ENCODE assay signal across 1 cellular context in the genomic region with DNA sequence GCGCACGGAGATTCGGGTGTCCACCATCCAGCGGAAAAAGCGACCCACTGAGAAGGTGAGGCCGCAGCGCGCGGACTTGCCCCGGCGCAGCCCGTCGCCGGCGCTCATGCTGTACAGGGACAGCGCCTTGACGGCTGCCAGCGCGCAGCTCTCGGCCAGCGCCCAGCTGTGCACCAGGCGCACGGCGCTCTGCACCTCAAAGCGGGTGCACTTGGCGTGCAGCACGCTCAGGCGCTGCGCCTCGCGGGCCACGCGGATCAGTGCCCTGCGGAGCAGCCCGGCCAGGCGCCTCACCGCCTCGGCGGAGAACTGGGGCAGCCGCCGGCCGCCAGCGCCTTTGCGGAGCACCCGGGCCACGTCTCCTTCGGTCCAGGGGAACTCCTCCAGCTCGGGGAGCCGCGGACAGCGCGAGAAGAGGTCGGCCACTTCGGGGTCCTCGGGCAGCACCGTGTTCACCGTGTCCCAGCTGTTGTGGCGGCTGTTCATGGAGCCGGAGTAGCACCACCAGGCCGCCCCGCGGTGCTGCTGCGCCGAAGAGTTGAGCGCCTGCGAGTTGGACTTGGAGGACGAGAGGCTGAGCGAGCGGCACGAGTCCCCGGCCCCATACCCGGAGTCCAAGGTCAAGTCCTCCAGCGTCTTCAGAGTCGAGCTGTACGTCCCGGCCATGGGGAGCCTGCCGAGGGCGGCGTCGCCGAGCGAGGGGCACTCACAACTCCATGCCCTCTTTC.
TF ChIP-seq lines count a peak whose summit lies in the region.

No MANE protein-coding gene starts in this region.

TF ChIP-seq in HepG2, 621 proteins besides CTCF, POLR2A, EP300 and RAD21 (continued from another document and continues in another):
- TF ChIP-seq CENPT (CRISPR knock-in tag; IDR thresholded peaks at IDR 0.05; ENCODE audit: low read depth) = peak; percentile 59; the same call in 1 of the 2 replicates
- TF ChIP-seq, protein P1, sequence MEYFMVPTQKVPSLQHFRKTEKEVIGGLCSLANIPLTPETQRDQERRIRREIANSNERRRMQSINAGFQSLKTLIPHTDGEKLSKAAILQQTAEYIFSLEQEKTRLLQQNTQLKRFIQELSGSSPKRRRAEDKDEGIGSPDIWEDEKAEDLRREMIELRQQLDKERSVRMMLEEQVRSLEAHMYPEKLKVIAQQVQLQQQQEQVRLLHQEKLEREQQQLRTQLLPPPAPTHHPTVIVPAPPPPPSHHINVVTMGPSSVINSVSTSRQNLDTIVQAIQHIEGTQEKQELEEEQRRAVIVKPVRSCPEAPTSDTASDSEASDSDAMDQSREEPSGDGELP (IDR thresholded peaks at IDR 0.05; ENCODE audit: borderline replicate concordance, low read depth) = peak; percentile 61; the same call in 1 of the 2 replicates
- peak; percentile 83; the same call in 1 of the 2 replicates for TF ChIP-seq IRX3 (CRISPR knock-in tag; IDR thresholded peaks at IDR 0.05; ENCODE audit: borderline replicate concordance, low read depth)
- no peak for TF ChIP-seq MATR3 (CRISPR knock-in tag; IDR thresholded peaks at IDR 0.05)
- no peak; the same call in 1 of the 2 replicates for TF ChIP-seq HOXA3 (CRISPR knock-in tag; IDR thresholded peaks at IDR 0.05)
- TF ChIP-seq ZMYM3 (CRISPR knock-in tag; IDR thresholded peaks at IDR 0.05) = no peak
- no peak for TF ChIP-seq NFATC3 (CRISPR knock-in tag; IDR thresholded peaks at IDR 0.05)
- no peak for TF ChIP-seq ZNF24 (IDR thresholded peaks at IDR 0.05)
- TF ChIP-seq MEF2D (CRISPR knock-in tag; IDR thresholded peaks at IDR 0.05) = no peak
- peak; percentile 26; the same call in 1 of the 2 replicates for TF ChIP-seq ZNF564 (CRISPR knock-in tag; IDR thresholded peaks at IDR 0.05)
- 0 out of 2 replicates have a peak, but pooled peaks have one; percentile 64 for TF ChIP-seq MTF2 (CRISPR knock-in tag; IDR thresholded peaks at IDR 0.05; ENCODE audit: borderline replicate concordance)
- no peak for TF ChIP-seq AKAP8 (CRISPR knock-in tag; IDR thresholded peaks at IDR 0.05)
- TF ChIP-seq, protein P2, sequence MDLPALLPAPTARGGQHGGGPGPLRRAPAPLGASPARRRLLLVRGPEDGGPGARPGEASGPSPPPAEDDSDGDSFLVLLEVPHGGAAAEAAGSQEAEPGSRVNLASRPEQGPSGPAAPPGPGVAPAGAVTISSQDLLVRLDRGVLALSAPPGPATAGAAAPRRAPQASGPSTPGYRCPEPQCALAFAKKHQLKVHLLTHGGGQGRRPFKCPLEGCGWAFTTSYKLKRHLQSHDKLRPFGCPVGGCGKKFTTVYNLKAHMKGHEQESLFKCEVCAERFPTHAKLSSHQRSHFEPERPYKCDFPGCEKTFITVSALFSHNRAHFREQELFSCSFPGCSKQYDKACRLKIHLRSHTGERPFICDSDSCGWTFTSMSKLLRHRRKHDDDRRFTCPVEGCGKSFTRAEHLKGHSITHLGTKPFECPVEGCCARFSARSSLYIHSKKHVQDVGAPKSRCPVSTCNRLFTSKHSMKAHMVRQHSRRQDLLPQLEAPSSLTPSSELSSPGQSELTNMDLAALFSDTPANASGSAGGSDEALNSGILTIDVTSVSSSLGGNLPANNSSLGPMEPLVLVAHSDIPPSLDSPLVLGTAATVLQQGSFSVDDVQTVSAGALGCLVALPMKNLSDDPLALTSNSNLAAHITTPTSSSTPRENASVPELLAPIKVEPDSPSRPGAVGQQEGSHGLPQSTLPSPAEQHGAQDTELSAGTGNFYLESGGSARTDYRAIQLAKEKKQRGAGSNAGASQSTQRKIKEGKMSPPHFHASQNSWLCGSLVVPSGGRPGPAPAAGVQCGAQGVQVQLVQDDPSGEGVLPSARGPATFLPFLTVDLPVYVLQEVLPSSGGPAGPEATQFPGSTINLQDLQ (CRISPR knock-in tag; IDR thresholded peaks at IDR 0.05) = 0 out of 2 replicates have a peak, but pooled peaks have one; percentile 51
- TF ChIP-seq, protein P3, sequence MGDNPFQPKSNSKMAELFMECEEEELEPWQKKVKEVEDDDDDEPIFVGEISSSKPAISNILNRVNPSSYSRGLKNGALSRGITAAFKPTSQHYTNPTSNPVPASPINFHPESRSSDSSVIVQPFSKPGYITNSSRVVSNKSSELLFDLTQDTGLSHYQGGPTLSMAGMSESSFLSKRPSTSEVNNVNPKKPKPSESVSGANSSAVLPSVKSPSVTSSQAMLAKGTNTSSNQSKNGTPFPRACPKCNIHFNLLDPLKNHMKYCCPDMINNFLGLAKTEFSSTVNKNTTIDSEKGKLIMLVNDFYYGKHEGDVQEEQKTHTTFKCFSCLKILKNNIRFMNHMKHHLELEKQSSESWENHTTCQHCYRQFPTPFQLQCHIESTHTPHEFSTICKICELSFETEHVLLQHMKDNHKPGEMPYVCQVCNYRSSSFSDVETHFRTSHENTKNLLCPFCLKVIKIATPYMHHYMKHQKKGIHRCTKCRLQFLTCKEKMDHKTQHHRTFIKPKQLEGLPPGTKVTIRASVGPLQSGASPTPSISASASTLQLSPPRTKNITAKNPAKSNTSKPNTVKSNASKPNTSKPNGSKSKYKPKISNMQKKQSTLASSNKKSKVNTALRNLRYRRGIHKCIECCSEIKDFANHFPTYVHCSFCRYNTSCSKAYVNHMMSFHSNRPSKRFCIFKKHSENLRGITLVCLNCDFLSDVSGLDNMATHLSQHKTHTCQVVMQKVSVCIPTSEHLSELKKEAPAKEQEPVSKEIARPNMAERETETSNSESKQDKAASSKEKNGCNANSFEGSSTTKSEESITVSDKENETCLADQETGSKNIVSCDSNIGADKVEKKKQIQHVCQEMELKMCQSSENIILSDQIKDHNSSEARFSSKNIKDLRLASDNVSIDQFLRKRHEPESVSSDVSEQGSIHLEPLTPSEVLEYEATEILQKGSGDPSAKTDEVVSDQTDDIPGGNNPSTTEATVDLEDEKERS (CRISPR knock-in tag; IDR thresholded peaks at IDR 0.05) = no peak
- TF ChIP-seq CREM (IDR thresholded peaks at IDR 0.05) = no peak
- TF ChIP-seq CREM (CRISPR knock-in tag; IDR thresholded peaks at IDR 0.05) = no peak
- no peak for TF ChIP-seq ZNF230 (CRISPR knock-in tag; IDR thresholded peaks at IDR 0.05)
- no peak for TF ChIP-seq ZNF225 (CRISPR knock-in tag; IDR thresholded peaks at IDR 0.05)
- TF ChIP-seq, protein P4, sequence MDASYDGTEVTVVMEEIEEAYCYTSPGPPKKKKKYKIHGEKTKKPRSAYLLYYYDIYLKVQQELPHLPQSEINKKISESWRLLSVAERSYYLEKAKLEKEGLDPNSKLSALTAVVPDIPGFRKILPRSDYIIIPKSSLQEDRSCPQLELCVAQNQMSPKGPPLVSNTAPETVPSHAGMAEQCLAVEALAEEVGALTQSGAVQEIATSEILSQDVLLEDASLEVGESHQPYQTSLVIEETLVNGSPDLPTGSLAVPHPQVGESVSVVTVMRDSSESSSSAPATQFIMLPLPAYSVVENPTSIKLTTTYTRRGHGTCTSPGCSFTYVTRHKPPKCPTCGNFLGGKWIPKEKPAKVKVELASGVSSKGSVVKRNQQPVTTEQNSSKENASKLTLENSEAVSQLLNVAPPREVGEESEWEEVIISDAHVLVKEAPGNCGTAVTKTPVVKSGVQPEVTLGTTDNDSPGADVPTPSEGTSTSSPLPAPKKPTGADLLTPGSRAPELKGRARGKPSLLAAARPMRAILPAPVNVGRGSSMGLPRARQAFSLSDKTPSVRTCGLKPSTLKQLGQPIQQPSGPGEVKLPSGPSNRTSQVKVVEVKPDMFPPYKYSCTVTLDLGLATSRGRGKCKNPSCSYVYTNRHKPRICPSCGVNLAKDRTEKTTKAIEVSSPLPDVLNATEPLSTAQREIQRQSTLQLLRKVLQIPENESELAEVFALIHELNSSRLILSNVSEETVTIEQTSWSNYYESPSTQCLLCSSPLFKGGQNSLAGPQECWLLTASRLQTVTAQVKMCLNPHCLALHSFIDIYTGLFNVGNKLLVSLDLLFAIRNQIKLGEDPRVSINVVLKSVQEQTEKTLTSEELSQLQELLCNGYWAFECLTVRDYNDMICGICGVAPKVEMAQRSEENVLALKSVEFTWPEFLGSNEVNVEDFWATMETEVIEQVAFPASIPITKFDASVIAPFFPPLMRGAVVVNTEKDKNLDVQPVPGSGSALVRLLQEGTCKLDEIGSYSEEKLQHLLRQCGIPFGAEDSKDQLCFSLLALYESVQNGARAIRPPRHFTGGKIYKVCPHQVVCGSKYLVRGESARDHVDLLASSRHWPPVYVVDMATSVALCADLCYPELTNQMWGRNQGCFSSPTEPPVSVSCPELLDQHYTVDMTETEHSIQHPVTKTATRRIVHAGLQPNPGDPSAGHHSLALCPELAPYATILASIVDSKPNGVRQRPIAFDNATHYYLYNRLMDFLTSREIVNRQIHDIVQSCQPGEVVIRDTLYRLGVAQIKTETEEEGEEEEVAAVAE (CRISPR knock-in tag; IDR thresholded peaks at IDR 0.05; ENCODE audit: borderline replicate concordance) = no peak
- no peak for TF ChIP-seq TARDBP (CRISPR knock-in tag; IDR thresholded peaks at IDR 0.05)
- TF ChIP-seq BRCA1 (CRISPR knock-in tag; IDR thresholded peaks at IDR 0.05) = no peak
- TF ChIP-seq MBD4 (IDR thresholded peaks at IDR 0.05; ENCODE audit: borderline replicate concordance, low read length) = no peak
- TF ChIP-seq, protein P5, sequence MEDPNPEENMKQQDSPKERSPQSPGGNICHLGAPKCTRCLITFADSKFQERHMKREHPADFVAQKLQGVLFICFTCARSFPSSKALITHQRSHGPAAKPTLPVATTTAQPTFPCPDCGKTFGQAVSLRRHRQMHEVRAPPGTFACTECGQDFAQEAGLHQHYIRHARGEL (CRISPR knock-in tag; IDR thresholded peaks at IDR 0.05) = no peak
- TF ChIP-seq KLF12 (CRISPR knock-in tag; IDR thresholded peaks at IDR 0.05; ENCODE audit: borderline replicate concordance) = no peak
- TF ChIP-seq, protein P6, sequence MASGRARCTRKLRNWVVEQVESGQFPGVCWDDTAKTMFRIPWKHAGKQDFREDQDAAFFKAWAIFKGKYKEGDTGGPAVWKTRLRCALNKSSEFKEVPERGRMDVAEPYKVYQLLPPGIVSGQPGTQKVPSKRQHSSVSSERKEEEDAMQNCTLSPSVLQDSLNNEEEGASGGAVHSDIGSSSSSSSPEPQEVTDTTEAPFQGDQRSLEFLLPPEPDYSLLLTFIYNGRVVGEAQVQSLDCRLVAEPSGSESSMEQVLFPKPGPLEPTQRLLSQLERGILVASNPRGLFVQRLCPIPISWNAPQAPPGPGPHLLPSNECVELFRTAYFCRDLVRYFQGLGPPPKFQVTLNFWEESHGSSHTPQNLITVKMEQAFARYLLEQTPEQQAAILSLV (CRISPR knock-in tag; IDR thresholded peaks at IDR 0.05; ENCODE audit: borderline replicate concordance) = no peak
- TF ChIP-seq, protein P7, sequence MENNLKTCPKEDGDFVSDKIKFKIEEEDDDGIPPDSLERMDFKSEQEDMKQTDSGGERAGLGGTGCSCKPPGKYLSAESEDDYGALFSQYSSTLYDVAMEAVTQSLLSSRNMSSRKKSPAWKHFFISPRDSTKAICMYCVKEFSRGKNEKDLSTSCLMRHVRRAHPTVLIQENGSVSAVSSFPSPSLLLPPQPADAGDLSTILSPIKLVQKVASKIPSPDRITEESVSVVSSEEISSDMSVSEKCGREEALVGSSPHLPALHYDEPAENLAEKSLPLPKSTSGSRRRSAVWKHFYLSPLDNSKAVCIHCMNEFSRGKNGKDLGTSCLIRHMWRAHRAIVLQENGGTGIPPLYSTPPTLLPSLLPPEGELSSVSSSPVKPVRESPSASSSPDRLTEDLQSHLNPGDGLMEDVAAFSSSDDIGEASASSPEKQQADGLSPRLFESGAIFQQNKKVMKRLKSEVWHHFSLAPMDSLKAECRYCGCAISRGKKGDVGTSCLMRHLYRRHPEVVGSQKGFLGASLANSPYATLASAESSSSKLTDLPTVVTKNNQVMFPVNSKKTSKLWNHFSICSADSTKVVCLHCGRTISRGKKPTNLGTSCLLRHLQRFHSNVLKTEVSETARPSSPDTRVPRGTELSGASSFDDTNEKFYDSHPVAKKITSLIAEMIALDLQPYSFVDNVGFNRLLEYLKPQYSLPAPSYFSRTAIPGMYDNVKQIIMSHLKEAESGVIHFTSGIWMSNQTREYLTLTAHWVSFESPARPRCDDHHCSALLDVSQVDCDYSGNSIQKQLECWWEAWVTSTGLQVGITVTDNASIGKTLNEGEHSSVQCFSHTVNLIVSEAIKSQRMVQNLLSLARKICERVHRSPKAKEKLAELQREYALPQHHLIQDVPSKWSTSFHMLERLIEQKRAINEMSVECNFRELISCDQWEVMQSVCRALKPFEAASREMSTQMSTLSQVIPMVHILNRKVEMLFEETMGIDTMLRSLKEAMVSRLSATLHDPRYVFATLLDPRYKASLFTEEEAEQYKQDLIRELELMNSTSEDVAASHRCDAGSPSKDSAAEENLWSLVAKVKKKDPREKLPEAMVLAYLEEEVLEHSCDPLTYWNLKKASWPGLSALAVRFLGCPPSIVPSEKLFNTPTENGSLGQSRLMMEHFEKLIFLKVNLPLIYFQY (CRISPR knock-in tag; IDR thresholded peaks at IDR 0.05; ENCODE audit: borderline replicate concordance) = no peak
- no peak for TF ChIP-seq FOXA3 (CRISPR knock-in tag; IDR thresholded peaks at IDR 0.05)
- TF ChIP-seq ZNF382 (CRISPR knock-in tag; IDR thresholded peaks at IDR 0.05; ENCODE audit: borderline replicate concordance) = no peak
- TF ChIP-seq KDM4B (CRISPR knock-in tag; IDR thresholded peaks at IDR 0.05) = no peak
- TF ChIP-seq, protein P8, sequence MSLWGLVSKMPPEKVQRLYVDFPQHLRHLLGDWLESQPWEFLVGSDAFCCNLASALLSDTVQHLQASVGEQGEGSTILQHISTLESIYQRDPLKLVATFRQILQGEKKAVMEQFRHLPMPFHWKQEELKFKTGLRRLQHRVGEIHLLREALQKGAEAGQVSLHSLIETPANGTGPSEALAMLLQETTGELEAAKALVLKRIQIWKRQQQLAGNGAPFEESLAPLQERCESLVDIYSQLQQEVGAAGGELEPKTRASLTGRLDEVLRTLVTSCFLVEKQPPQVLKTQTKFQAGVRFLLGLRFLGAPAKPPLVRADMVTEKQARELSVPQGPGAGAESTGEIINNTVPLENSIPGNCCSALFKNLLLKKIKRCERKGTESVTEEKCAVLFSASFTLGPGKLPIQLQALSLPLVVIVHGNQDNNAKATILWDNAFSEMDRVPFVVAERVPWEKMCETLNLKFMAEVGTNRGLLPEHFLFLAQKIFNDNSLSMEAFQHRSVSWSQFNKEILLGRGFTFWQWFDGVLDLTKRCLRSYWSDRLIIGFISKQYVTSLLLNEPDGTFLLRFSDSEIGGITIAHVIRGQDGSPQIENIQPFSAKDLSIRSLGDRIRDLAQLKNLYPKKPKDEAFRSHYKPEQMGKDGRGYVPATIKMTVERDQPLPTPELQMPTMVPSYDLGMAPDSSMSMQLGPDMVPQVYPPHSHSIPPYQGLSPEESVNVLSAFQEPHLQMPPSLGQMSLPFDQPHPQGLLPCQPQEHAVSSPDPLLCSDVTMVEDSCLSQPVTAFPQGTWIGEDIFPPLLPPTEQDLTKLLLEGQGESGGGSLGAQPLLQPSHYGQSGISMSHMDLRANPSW (CRISPR knock-in tag; IDR thresholded peaks at IDR 0.05; ENCODE audit: borderline replicate concordance) = no peak
- TF ChIP-seq SNAPC2 (CRISPR knock-in tag; IDR thresholded peaks at IDR 0.05) = no peak
- TF ChIP-seq ZNF83 (CRISPR knock-in tag; IDR thresholded peaks at IDR 0.05; ENCODE audit: borderline replicate concordance) = 0 out of 2 replicates have a peak, but pooled peaks have one; percentile 3
- no peak for TF ChIP-seq NCOA5 (CRISPR knock-in tag; IDR thresholded peaks at IDR 0.05)
- no peak; the same call in 1 of the 2 replicates for TF ChIP-seq ZBTB8A (CRISPR knock-in tag; IDR thresholded peaks at IDR 0.05; ENCODE audit: borderline replicate concordance, low read depth)
- TF ChIP-seq ZNF709 (CRISPR knock-in tag; IDR thresholded peaks at IDR 0.05) = no peak
- TF ChIP-seq, protein P9, sequence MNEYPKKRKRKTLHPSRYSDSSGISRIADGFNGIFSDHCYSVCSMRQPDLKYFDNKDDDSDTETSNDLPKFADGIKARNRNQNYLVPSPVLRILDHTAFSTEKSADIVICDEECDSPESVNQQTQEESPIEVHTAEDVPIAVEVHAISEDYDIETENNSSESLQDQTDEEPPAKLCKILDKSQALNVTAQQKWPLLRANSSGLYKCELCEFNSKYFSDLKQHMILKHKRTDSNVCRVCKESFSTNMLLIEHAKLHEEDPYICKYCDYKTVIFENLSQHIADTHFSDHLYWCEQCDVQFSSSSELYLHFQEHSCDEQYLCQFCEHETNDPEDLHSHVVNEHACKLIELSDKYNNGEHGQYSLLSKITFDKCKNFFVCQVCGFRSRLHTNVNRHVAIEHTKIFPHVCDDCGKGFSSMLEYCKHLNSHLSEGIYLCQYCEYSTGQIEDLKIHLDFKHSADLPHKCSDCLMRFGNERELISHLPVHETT (CRISPR knock-in tag; conservative IDR thresholded peaks at IDR 0.05) = no peak
